In the genomic region with DNA sequence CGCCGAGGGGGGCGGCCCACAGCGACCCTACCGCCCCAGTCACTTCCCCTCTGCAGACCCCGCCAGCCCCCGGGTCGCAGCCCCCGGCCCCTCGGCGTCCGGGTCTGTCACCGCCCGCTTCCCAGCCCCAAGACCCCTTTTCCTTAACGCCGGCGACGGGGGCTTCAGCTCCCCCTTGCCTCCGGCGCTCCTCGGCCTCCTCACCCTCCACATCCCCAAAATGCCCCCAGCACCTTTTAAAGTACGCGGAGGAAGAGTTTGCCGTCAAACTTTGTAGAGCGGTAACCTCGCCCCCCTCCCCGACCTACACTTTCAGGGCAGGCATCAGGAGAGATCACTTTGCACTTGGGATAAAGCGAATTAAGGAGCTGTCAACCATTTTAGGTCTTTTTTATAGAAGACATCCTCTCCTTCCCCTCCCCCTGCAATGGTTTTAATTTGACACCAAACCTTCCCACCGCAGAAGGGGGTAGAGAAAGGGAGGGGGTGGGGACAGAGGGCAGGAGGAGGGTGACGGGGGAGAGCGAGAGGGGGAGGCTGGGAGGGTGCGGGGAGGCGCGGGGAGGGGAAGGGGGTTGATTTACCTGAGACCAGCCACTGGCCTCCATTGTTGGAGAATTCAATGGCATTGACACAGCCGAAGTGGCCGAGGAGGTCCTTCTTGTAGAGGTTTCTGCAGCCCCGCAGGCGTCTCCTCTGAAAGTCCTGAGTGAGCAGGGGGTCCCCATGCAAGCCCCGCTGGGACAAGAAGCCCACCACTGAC, we compare ENCODE assay signal across 8 cellular contexts. TPM values are rescaled to one million over a fixed set of nuclear protein-coding genes. Genes with fewer than 3 reads are reported as not detected.
DNase-seq lines count a peak whose midpoint lies in the region; ATAC-seq and TF ChIP-seq lines count a peak whose summit lies in the region.

No MANE protein-coding gene starts in this region.

- peak overlapping the region; percentile 96 for H3K27ac Mint-ChIP-seq in T-helper 1 cell treated with Interleukin-12 subunit alpha and Interleukin-12 subunit beta and Interleukin-4 antibody, amounts not matched to agents 30 μg/mL and 1 μg/mL, for 36 hours
- H3K27ac Mint-ChIP-seq in MCF 10A (ENCODE audit: low read depth, unreplicated experiment), result peak overlapping the region; percentile 93

- H3K9me3 Mint-ChIP-seq in T-helper 1 cell treated with Interleukin-12 subunit alpha and Interleukin-12 subunit beta and Interleukin-4 antibody, amounts not matched to agents 30 μg/mL and 1 μg/mL, for 36 hours, result no peaks in the 10 kb centered on the region
- no peaks in the 10 kb centered on the region for H3K9me3 Mint-ChIP-seq in MCF 10A (ENCODE audit: unreplicated experiment)

- peaks cover 16% of the 10 kb centered on the region for H3K36me3 Mint-ChIP-seq in T-helper 1 cell treated with Interleukin-12 subunit alpha and Interleukin-12 subunit beta and Interleukin-4 antibody, amounts not matched to agents 30 μg/mL and 1 μg/mL, for 36 hours (ENCODE audit: low read depth)
- peaks cover 29% of the 10 kb centered on the region for H3K36me3 Mint-ChIP-seq in MCF 10A (ENCODE audit: insufficient read depth, unreplicated experiment)

- H3K27me3 Mint-ChIP-seq in T-helper 1 cell treated with Interleukin-12 subunit alpha and Interleukin-12 subunit beta and Interleukin-4 antibody, amounts not matched to agents 30 μg/mL and 1 μg/mL, for 36 hours (ENCODE audit: low read depth), result peaks cover 28% of the 10 kb centered on the region
- H3K27me3 Mint-ChIP-seq in MCF 10A (ENCODE audit: insufficient read depth, unreplicated experiment), result no peaks in the 10 kb centered on the region

- peaks cover 22% of the 10 kb centered on the region for H3K4me1 Mint-ChIP-seq in T-helper 1 cell treated with Interleukin-12 subunit alpha and Interleukin-12 subunit beta and Interleukin-4 antibody, amounts not matched to agents 30 μg/mL and 1 μg/mL, for 36 hours (ENCODE audit: low read depth)
- H3K4me1 Mint-ChIP-seq in MCF 10A (ENCODE audit: insufficient read depth, unreplicated experiment), result peaks cover 20% of the 10 kb centered on the region

- CTCF ChIA-PET in MCF 10A (lab: Yijun Ruan, JAX), result interaction anchor here (0.6 to 2.1 kb wide), 9 partner anchors 10 to 1002 kb away, joined by 3 to 12 read pairs (median 3); no protein-coding TSS in a partner anchor

- TF ChIP-seq CTCF in HL-60 (IDR thresholded peaks at IDR 0.05; ENCODE audit: insufficient read depth, low read length) (no peak), MCF 10A (IDR thresholded peaks at IDR 0.05; ENCODE audit: unreplicated experiment) (no peak)

- H3K27ac ChIP-seq in HL-60 (replicated peaks), result peak overlapping the region; percentile 88

- H3K27me3 ChIP-seq in HL-60 (ENCODE audit: insufficient read depth, poor library complexity, severe bottlenecking), result no peaks in the 10 kb centered on the region

- BruUV-seq in MCF 10A (replicated peaks; lab: Mats Ljungman, UMichigan), result no TSS peak

- H3K4me3 Mint-ChIP-seq in T-helper 1 cell treated with Interleukin-12 subunit alpha and Interleukin-12 subunit beta and Interleukin-4 antibody, amounts not matched to agents 30 μg/mL and 1 μg/mL, for 36 hours, result peak overlapping the region; percentile 94
- H3K4me3 Mint-ChIP-seq in MCF 10A (ENCODE audit: unreplicated experiment), result peak overlapping the region; percentile 90

- intact Hi-C loops in MCF 10A (cut with micrococcal nuclease), result no loop called here

- peak overlapping the region; percentile 67 for H3K4me3 ChIP-seq in HL-60 (replicated peaks; ENCODE audit: insufficient read depth, low read length)

- no peak for ATAC-seq in GM18519 (IDR thresholded peaks at IDR 0.05; ENCODE audit: low FRiP score, unreplicated experiment)

- peak; percentile 53 for DNase-seq in NK-92 treated with Interleukin-12 subunit alpha and Interleukin-12 subunit beta, amount 100 ng/mL, for 24 hours (lab: John Stamatoyannopoulos, UW)
- DNase-seq in NK-92 (lab: John Stamatoyannopoulos, UW; ENCODE audit: unreplicated experiment) (no peak), HL-60 (ENCODE audit: low read depth in 1 of 2, low spot score in 1 of 2) (peak; percentile 6 to 16), MCF 10A (ENCODE audit: unreplicated experiment) (peak; percentile 58), iPS-NIHi7 (ENCODE audit: extremely low spot score) (peak; percentile 45)
- DNase-seq in stimulated activated CD4-positive, alpha-beta T cell treated with anti-CD3 and anti-CD28 coated beads, Interleukin-15, amount 100 ng/mL, for 24 hours, result peak; percentile 54

- POLR2A ChIA-PET in MCF 10A (lab: Yijun Ruan, JAX), result interaction anchor here (0.6 to 5.7 kb wide), 12 partner anchors 11 to 276 kb away, joined by 3 to 77 read pairs (median 4); a partner anchor contains a TSS

RNA-seq across cellular contexts. Expression of a gene that starts 0.6 kb away (rescaled TPM):
- 37.7 and 42.5 TPM in 2 replicates for total RNA-seq in MCF 10A (2022)

RNA-seq across cellular contexts. Expression of a gene that starts 38.9 kb away (rescaled TPM):
- total RNA-seq in MCF 10A (2022), result 17.7 and 18.7 TPM in 2 replicates
